Comparison of ENCODE assay signal across 21 cellular contexts in the genomic region with DNA sequence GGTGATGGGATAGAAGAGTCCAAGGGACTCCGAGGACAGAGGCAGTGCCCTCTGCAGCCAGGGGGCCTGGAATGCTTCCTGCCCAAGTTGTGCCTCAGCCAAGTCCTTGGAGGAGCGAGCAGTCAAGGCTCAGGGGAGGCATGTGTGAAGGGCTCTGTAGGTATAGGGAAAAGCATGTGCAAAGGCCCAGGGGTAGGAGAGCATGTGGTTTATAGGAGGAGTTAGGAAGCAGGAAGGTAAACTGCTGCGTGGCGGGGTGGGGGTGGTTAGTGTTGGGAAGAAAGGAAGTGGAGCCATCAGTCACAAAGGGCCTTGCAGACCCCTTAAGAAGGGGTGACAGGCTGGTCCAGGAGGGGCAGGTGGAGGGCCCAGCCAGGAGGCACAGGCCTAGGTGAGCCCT. TPM values are rescaled to one million over a fixed set of nuclear protein-coding genes. Genes with fewer than 3 reads are reported as not detected.
DNase-seq lines count a peak whose midpoint lies in the region; ATAC-seq, FAIRE-seq and TF ChIP-seq lines count a peak whose summit lies in the region.
"Had no signal": no experiment of that assay in that cellular context is flagged by ENCODE, and none has a peak within 500 bp of the region (broad histone marks: within the 10 kb centered on the region; RNA-seq: fewer than 3 reads in every experiment).

No MANE protein-coding gene starts in this region.

- H3K27ac Mint-ChIP-seq in activated T-helper 17 cell treated with anti-CD3 and anti-CD28 coated beads, Interleukin-2, amount 50 U/mL, for 72 hours: peak overlapping the region; percentile 80
- peak overlapping the region; percentile 11 for H3K27ac Mint-ChIP-seq in memory B cell
- no peak overlapping the region for H3K27ac Mint-ChIP-seq in chondrocyte (ENCODE audit: unreplicated experiment)

- H3K36me3 Mint-ChIP-seq in activated T-helper 17 cell treated with anti-CD3 and anti-CD28 coated beads, Interleukin-2, amount 50 U/mL, for 72 hours (ENCODE audit: low read depth): peaks cover 92% of the 10 kb centered on the region
- H3K36me3 Mint-ChIP-seq in memory B cell (peaks cover 31% of the 10 kb centered on the region), chondrocyte (ENCODE audit: low read depth) (peaks cover 18% of the 10 kb centered on the region)

- H3K36me3 ChIP-seq in HepG2 (replicated peaks in 1 of 2; ENCODE audit: control insufficient read depth in 1 of 2, insufficient read depth in 2 of 2, low read length in 2 of 2) (peaks cover 61 to 81% of the 10 kb centered on the region in 2 experiments), right lobe of liver (peaks cover 0 to 38% (median 15%) of the 10 kb centered on the region in 4 donors)

- TF ChIP-seq EP300 in HepG2 (IDR thresholded peaks at IDR 0.05; ENCODE audit: low read depth in 2 of 2, low read length in 2 of 2): no peak
- no peak for TF ChIP-seq EP300 in HepG2 (CRISPR knock-in tag; IDR thresholded peaks at IDR 0.05; ENCODE audit: borderline replicate concordance)

- no peak overlapping the region for H3K9ac ChIP-seq in HepG2 (ENCODE audit: insufficient read depth, low read depth, low read length)

- no peak for TF ChIP-seq RAD21 in HepG2 (CRISPR knock-in tag; IDR thresholded peaks at IDR 0.05)

- H3K27ac ChIP-seq in HepG2 (ENCODE audit: extremely low read length, insufficient read depth, low read length): no peak overlapping the region
- no peak overlapping the region for H3K27ac ChIP-seq in right lobe of liver
- H3K27ac ChIP-seq: C4-2B had no signal

- no peak overlapping the region for H3K4me2 ChIP-seq in HepG2 (ENCODE audit: low read depth, low read length)

- ATAC-seq in HepG2 (no peak), right lobe of liver (no peak), memory B cell (ENCODE audit: low read depth) (no peak)
- ATAC-seq in activated T-helper 17 cell treated with anti-CD3 and anti-CD28 coated beads, Interleukin-2, amount 50 U/mL, for 72 hours (replicated peaks): no peak
- ATAC-seq: Right ventricle myocardium inferior had no signal

- no peak overlapping the region for H2AFZ ChIP-seq in HepG2 (ENCODE audit: low read length)

- TF ChIP-seq POLR2A in HepG2 (IDR thresholded peaks at IDR 0.05; ENCODE audit: insufficient read depth in 1 of 2, low read depth in 2 of 2, low read length in 2 of 2) (no peak), right lobe of liver (IDR thresholded peaks at IDR 0.05) (no peak)

- in situ Hi-C loops in HepG2 (cut with HindIII; ENCODE audit: extremely low pct_ligation_motif_present, low pct_unique_long_range_greater_than_20kb): no loop called here

- peaks cover 21% of the 10 kb centered on the region for H3K4me1 Mint-ChIP-seq in activated T-helper 17 cell treated with anti-CD3 and anti-CD28 coated beads, Interleukin-2, amount 50 U/mL, for 72 hours
- H3K4me1 Mint-ChIP-seq in memory B cell (peaks cover 25% of the 10 kb centered on the region), chondrocyte (ENCODE audit: low read depth) (peaks cover 11% of the 10 kb centered on the region)

- intact Hi-C loops in HepG2 (cut with micrococcal nuclease; ENCODE audit: unreplicated experiment) (no loop called here), right lobe of liver (cut with DNase I) (no loop called here)

- no TSS peak for BruUV-seq in HepG2 (replicated peaks; lab: Mats Ljungman, UMichigan)

- H3K4me3 ChIP-seq in HepG2 (replicated peaks in 1 of 3; ENCODE audit: insufficient read depth in 1 of 3, low read depth in 2 of 3, low read length in 3 of 3) (no peak overlapping the region), right lobe of liver (no peak overlapping the region)
- H3K4me3 ChIP-seq: HAP-1 had no signal

- H3K4me1 ChIP-seq in HepG2 (ENCODE audit: insufficient read depth, low read length): peaks cover 18% of the 10 kb centered on the region
- peaks cover 0 to 7% (median 0%) of the 10 kb centered on the region in 4 donors for H3K4me1 ChIP-seq in right lobe of liver
- H3K4me1 ChIP-seq: HAP-1 had no signal

- 98% methylated on average over 4 of the region's 4 CpGs for WGBS in HepG2 (ENCODE audit: low lambda C conversion rate)
- 98% methylated on average over 4 of the region's 4 CpGs for WGBS in right lobe of liver (ENCODE audit: insufficient coverage, low coverage, low lambda C conversion rate, missing lambda C conversion rate)

- no peak for FAIRE-seq in HepG2 (lab: Jason Lieb, UNC)
- FAIRE-seq: RCC 7860 had no signal

- DNase-seq in HepG2 (ENCODE audit: low spot score) (no peak), right lobe of liver (no peak), memory B cell (ENCODE audit: low spot score in 2 of 2) (no peak), AML-193 (lab: John Stamatoyannopoulos, UW) (no peak), A172 (ENCODE audit: low spot score) (no peak), chondrocyte (ENCODE audit: low spot score) (no peak)
- DNase-seq: ACHN; DMS 273 treated with DMSO at 0.1 percent for 48 hours; DND-41; KG1; MV-4-11; NCI-H1694 treated with DMSO at 0.1 percent for 48 hours; NCI-H2107; NCI-H510A; NCI-H748 treated with DMSO at 0.1 percent for 48 hours; NK-92 treated with Interleukin-12 subunit alpha and Interleukin-12 subunit beta, amount 100 ng/mL, for 24 hours had no signal

- peaks cover 50% of the 10 kb centered on the region for H4K20me1 ChIP-seq in HepG2 (ENCODE audit: insufficient read depth, low read length)

- H3K9me3 Mint-ChIP-seq in activated T-helper 17 cell treated with anti-CD3 and anti-CD28 coated beads, Interleukin-2, amount 50 U/mL, for 72 hours: no peaks in the 10 kb centered on the region
- no peaks in the 10 kb centered on the region for H3K9me3 Mint-ChIP-seq in memory B cell
- no peaks in the 10 kb centered on the region for H3K9me3 Mint-ChIP-seq in chondrocyte (ENCODE audit: low read depth)

- peaks cover 46% of the 10 kb centered on the region for H3K79me2 ChIP-seq in HepG2 (ENCODE audit: insufficient read depth, low read length)

- TF ChIP-seq CTCF in HepG2 (CRISPR knock-in tag; IDR thresholded peaks at IDR 0.05) (no peak), right lobe of liver (IDR thresholded peaks at IDR 0.05) (no peak), chondrocyte (IDR thresholded peaks at IDR 0.05) (no peak)

- no peaks in the 10 kb centered on the region for H3K27me3 Mint-ChIP-seq in activated T-helper 17 cell treated with anti-CD3 and anti-CD28 coated beads, Interleukin-2, amount 50 U/mL, for 72 hours
- H3K27me3 Mint-ChIP-seq in memory B cell (no peaks in the 10 kb centered on the region), chondrocyte (ENCODE audit: low read depth) (no peaks in the 10 kb centered on the region)

- H3K4me3 Mint-ChIP-seq in activated T-helper 17 cell treated with anti-CD3 and anti-CD28 coated beads, Interleukin-2, amount 50 U/mL, for 72 hours: no peak overlapping the region
- H3K4me3 Mint-ChIP-seq in memory B cell (no peak overlapping the region), chondrocyte (ENCODE audit: unreplicated experiment) (no peak overlapping the region)

- H3K27me3 ChIP-seq in HepG2 (ENCODE audit: control insufficient read depth in 1 of 2, insufficient read depth in 2 of 2, low read length in 2 of 2) (no peaks in the 10 kb centered on the region), right lobe of liver (no peaks in the 10 kb centered on the region)

- CTCF ChIA-PET in HepG2 (lab: Yijun Ruan, JAX; ENCODE audit: low intra/inter-chr PET ratio, low total read pairs): no interaction called here

- H3K9me3 ChIP-seq in HepG2 (ENCODE audit: low read length) (no peaks in the 10 kb centered on the region), right lobe of liver (no peaks in the 10 kb centered on the region)
- H3K9me3 ChIP-seq: HAP-1 had no signal

- POLR2A ChIA-PET in HepG2 (lab: Yijun Ruan, JAX): no interaction called here

TF ChIP-seq in HepG2, 621 proteins besides CTCF, POLR2A, EP300 and RAD21 (continues in another document):
- no peak for TF ChIP-seq ATF7-NPFF (CRISPR knock-in tag; IDR thresholded peaks at IDR 0.05; ENCODE audit: low read depth)
- TF ChIP-seq CCAR2 (optimal IDR thresholded peaks at IDR 0.05; ENCODE audit: low read depth, low read length): no peak

RNA-seq across cellular contexts. Expression of gene POLR3E, which starts 7.2 kb away (rescaled TPM):
- 94.8 and 135 TPM in 2 replicates for total RNA-seq in HepG2 (2016; rRNA removed; fragmentation: Illumina TruSeq; extraction: Trizol)
- total RNA-seq in HepG2 (2016; cell fraction: cytosol; rRNA removed; fragmentation: Illumina TruSeq; extraction: Trizol; ENCODE audit: low read depth): 40.5 and 40.7 TPM in 2 replicates
- total RNA-seq in HepG2 (2016; cell fraction: insoluble cytoplasmic fraction; rRNA removed; fragmentation: Illumina TruSeq; extraction: Trizol): 93.2 and 125 TPM in 2 replicates
- total RNA-seq in HepG2 (2016; cell fraction: membrane; rRNA removed; fragmentation: Illumina TruSeq; extraction: Trizol): 103 and 106 TPM in 2 replicates
- total RNA-seq in HepG2 (2016; cell fraction: nucleus; rRNA removed; fragmentation: Illumina TruSeq; extraction: Trizol): 115 and 134 TPM in 2 replicates
- polyA plus RNA-seq in HepG2 (2011; rRNA removed): 262 and 280 TPM in 2 replicates
- polyA plus RNA-seq in HepG2 (2011; cell fraction: cytosol; rRNA removed): 132 and 169 TPM in 2 replicates
- 753 and 830 TPM in 2 replicates for polyA plus RNA-seq in HepG2 (2011; cell fraction: nucleus; rRNA removed)
- polyA plus RNA-seq in HepG2 (2012): 105 and 114 TPM in 2 replicates
- 31.3 and 37.9 TPM in 2 replicates for polyA plus RNA-seq in HepG2 (2016; cell fraction: cytosol; fragmentation: Illumina TruSeq; extraction: Trizol; ENCODE audit: low read depth)
- 94.5 and 105 TPM in 2 replicates for polyA plus RNA-seq in HepG2 (2016; cell fraction: insoluble cytoplasmic fraction; fragmentation: Illumina TruSeq; extraction: Trizol; ENCODE audit: low read depth)
- polyA plus RNA-seq in HepG2 (2016; cell fraction: membrane; fragmentation: Illumina TruSeq; extraction: Trizol; ENCODE audit: low read depth): 62.4 and 65.8 TPM in 2 replicates
- polyA plus RNA-seq in HepG2 (2016; cell fraction: nucleus; fragmentation: Illumina TruSeq; extraction: Trizol; ENCODE audit: insufficient read depth, low read depth): 279 and 292 TPM in 2 replicates
- 472 and 743 TPM in 2 replicates for polyA minus RNA-seq in HepG2 (2011; rRNA and poly(A)+ RNA removed; ENCODE audit: low replicate concordance)
- polyA minus RNA-seq in HepG2 (2011; cell fraction: cytosol; rRNA and poly(A)+ RNA removed): 96.6 and 110 TPM in 2 replicates
- 279 and 332 TPM in 2 replicates for polyA minus RNA-seq in HepG2 (2011; cell fraction: nucleus; rRNA and poly(A)+ RNA removed)
- total RNA-seq in right lobe of liver: 10 to 100 TPM; 15.8 to 35.7 (median 26.9) TPM
- 10 to 100 TPM; 48.9 to 76.2 TPM for total RNA-seq in activated T-helper 17 cell treated with anti-CD3 and anti-CD28 coated beads, Interleukin-2, amount 50 U/mL, for 72 hours
- total RNA-seq in A172 (2014; rRNA removed; shearing (Covaris generic)): 29.0 and 46.3 TPM in 2 replicates
- 25.2 to 34.8 TPM (median 26.7 TPM) in 3 replicates for total RNA-seq in chondrocyte
